ENCODE assay signal across 1 cellular context in genomic region chr3:50370594-50370993, GRCh38.
TF ChIP-seq lines count a peak whose summit lies in the region.

No MANE protein-coding gene starts in this region.

TF ChIP-seq in WTC11, 78 proteins besides CTCF, POLR2A, EP300 and RAD21 (continued from another document):
- no peak for TF ChIP-seq ZNF281 (CRISPR knock-in tag; IDR thresholded peaks at IDR 0.05)
- no peak for TF ChIP-seq NFE2L1 (CRISPR knock-in tag; IDR thresholded peaks at IDR 0.05)
- TF ChIP-seq AR (CRISPR knock-in tag; IDR thresholded peaks at IDR 0.05) = no peak
- no peak for TF ChIP-seq SMAD3 (CRISPR knock-in tag; IDR thresholded peaks at IDR 0.05; ENCODE audit: borderline replicate concordance)
- TF ChIP-seq TCF7 (CRISPR knock-in tag; IDR thresholded peaks at IDR 0.05; ENCODE audit: low read depth) = no peak
- no peak for TF ChIP-seq NR3C1 (CRISPR knock-in tag; conservative IDR thresholded peaks at IDR 0.05; ENCODE audit: low read depth)
- no peak for TF ChIP-seq PREB (CRISPR knock-in tag; IDR thresholded peaks at IDR 0.05; ENCODE audit: borderline replicate concordance)
- no peak for TF ChIP-seq MXD4 (CRISPR knock-in tag; IDR thresholded peaks at IDR 0.05; ENCODE audit: borderline replicate concordance)
- TF ChIP-seq GABPB1 (CRISPR knock-in tag; IDR thresholded peaks at IDR 0.05) = no peak
- TF ChIP-seq ZSCAN18 (CRISPR knock-in tag; IDR thresholded peaks at IDR 0.05) = no peak
- no peak for TF ChIP-seq CBFB (CRISPR knock-in tag; IDR thresholded peaks at IDR 0.05; ENCODE audit: low read depth)
- no peak for TF ChIP-seq MYBL2 (CRISPR knock-in tag; IDR thresholded peaks at IDR 0.05)
